In the genomic region with DNA sequence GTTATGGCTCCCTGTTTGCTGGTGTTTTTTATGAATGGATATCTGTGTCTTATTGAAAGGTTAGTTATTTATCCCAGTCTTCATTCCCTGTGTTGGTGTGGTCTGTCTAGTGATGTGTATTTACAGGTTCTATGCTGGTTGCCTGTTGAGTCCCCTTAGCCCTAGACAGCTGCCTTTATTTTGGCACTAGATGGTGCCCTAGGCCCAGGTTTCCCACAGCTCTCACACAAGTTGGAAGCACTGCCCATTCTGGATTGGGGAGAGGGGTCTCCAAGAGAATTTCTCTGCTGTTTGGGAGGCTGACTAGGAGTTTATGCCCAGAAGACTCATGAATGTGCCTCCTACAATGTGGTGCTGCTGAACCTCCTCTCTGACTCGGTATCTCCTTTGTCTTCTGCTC, we compare ENCODE assay signal across 2 cellular contexts.
TF ChIP-seq lines count a peak whose summit lies in the region.

No MANE protein-coding gene starts in this region.

TF ChIP-seq in HEK293T, 16 proteins besides CTCF, POLR2A, EP300 and RAD21 (continued from another document):
- TF ChIP-seq ELF4 (IDR thresholded peaks at IDR 0.05): no peak

TF ChIP-seq in SK-N-SH, 30 proteins besides CTCF, POLR2A, EP300 and RAD21 (continued from another document):
- TF ChIP-seq RFX5 (IDR thresholded peaks at IDR 0.05; ENCODE audit: low read length): no peak
